1 cellular context compared by ENCODE assay signal in the genomic region with DNA sequence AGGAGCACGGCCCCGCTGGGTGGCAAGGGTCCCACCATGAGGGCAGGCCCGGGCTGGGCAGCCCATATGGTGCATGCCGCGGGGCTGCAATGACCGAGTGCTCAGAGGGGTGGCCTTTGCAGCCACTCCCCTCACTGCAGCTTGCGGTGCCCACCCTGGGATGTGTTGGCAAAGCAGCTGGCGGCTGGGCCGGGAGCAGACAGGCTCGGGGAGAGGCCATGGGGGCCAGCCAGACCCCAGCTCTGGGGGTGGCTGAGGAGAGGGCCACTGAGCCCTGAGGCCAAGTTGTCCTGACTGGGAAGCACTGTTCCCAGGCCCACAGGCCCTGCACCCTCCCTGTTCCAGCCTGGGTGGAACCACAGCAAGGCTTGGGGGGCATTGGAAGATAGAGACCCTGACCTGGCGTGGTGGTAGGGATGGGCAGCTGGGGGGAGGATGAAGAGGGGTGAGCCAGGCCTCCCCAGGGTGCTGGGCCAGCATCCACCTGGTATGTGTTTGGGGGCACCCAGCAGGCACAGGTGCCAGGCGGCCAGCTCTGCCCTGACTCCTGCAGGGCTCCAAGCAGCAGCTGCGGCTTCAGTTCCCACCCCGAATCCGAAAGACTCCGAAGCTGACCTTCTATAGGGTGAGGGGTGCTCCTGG.
TF ChIP-seq lines count a peak whose summit lies in the region.

No MANE protein-coding gene starts in this region.

TF ChIP-seq in HepG2, 621 proteins besides CTCF, POLR2A, EP300 and RAD21:
- TF ChIP-seq MBNL3 (CRISPR knock-in tag; conservative IDR thresholded peaks at IDR 0.05) (no peak), SP2 (CRISPR knock-in tag; IDR thresholded peaks at IDR 0.05) (no peak), FOXJ3 (CRISPR knock-in tag; IDR thresholded peaks at IDR 0.05; ENCODE audit: borderline replicate concordance) (no peak), ZNF777 (CRISPR knock-in tag; IDR thresholded peaks at IDR 0.05) (no peak), PAX8 (CRISPR knock-in tag; IDR thresholded peaks at IDR 0.05; ENCODE audit: borderline replicate concordance) (no peak), CENPT (CRISPR knock-in tag; IDR thresholded peaks at IDR 0.05; ENCODE audit: low read depth) (no peak), ZNF879 (CRISPR knock-in tag; IDR thresholded peaks at IDR 0.05) (no peak), ZNF263 (CRISPR knock-in tag; IDR thresholded peaks at IDR 0.05) (no peak), MATR3 (CRISPR knock-in tag; IDR thresholded peaks at IDR 0.05) (no peak)
- TF ChIP-seq, protein P1, sequence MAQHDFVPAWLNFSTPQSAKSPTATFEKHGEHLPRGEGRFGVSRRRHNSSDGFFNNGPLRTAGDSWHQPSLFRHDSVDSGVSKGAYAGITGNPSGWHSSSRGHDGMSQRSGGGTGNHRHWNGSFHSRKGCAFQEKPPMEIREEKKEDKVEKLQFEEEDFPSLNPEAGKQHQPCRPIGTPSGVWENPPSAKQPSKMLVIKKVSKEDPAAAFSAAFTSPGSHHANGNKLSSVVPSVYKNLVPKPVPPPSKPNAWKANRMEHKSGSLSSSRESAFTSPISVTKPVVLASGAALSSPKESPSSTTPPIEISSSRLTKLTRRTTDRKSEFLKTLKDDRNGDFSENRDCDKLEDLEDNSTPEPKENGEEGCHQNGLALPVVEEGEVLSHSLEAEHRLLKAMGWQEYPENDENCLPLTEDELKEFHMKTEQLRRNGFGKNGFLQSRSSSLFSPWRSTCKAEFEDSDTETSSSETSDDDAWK (CRISPR knock-in tag; IDR thresholded peaks at IDR 0.05) = no peak
- TF ChIP-seq, protein P2, sequence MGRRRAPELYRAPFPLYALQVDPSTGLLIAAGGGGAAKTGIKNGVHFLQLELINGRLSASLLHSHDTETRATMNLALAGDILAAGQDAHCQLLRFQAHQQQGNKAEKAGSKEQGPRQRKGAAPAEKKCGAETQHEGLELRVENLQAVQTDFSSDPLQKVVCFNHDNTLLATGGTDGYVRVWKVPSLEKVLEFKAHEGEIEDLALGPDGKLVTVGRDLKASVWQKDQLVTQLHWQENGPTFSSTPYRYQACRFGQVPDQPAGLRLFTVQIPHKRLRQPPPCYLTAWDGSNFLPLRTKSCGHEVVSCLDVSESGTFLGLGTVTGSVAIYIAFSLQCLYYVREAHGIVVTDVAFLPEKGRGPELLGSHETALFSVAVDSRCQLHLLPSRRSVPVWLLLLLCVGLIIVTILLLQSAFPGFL (CRISPR knock-in tag; IDR thresholded peaks at IDR 0.05) = no peak
- TF ChIP-seq, protein P3, sequence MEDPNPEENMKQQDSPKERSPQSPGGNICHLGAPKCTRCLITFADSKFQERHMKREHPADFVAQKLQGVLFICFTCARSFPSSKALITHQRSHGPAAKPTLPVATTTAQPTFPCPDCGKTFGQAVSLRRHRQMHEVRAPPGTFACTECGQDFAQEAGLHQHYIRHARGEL (CRISPR knock-in tag; IDR thresholded peaks at IDR 0.05) = no peak
- TF ChIP-seq, protein P4, sequence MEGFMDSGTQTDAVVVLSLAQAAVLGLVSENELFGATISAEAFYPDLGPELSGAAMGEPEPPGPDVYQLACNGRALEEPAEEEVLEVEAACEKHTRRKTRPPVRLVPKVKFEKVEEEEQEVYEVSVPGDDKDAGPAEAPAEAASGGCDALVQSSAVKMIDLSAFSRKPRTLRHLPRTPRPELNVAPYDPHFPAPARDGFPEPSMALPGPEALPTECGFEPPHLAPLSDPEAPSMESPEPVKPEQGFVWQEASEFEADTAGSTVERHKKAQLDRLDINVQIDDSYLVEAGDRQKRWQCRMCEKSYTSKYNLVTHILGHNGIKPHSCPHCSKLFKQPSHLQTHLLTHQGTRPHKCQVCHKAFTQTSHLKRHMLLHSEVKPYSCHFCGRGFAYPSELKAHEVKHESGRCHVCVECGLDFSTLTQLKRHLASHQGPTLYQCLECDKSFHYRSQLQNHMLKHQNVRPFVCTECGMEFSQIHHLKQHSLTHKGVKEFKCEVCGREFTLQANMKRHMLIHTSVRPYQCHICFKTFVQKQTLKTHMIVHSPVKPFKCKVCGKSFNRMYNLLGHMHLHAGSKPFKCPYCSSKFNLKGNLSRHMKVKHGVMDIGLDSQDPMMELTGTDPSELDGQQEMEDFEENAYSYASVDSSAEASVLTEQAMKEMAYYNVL (CRISPR knock-in tag; IDR thresholded peaks at IDR 0.05; ENCODE audit: borderline replicate concordance) = no peak
- TF ChIP-seq, protein P5, sequence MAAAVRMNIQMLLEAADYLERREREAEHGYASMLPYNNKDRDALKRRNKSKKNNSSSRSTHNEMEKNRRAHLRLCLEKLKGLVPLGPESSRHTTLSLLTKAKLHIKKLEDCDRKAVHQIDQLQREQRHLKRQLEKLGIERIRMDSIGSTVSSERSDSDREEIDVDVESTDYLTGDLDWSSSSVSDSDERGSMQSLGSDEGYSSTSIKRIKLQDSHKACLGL (CRISPR knock-in tag; IDR thresholded peaks at IDR 0.05) = no peak
- TF ChIP-seq, protein P6, sequence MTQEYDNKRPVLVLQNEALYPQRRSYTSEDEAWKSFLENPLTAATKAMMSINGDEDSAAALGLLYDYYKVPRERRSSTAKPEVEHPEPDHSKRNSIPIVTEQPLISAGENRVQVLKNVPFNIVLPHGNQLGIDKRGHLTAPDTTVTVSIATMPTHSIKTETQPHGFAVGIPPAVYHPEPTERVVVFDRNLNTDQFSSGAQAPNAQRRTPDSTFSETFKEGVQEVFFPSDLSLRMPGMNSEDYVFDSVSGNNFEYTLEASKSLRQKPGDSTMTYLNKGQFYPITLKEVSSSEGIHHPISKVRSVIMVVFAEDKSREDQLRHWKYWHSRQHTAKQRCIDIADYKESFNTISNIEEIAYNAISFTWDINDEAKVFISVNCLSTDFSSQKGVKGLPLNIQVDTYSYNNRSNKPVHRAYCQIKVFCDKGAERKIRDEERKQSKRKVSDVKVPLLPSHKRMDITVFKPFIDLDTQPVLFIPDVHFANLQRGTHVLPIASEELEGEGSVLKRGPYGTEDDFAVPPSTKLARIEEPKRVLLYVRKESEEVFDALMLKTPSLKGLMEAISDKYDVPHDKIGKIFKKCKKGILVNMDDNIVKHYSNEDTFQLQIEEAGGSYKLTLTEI (CRISPR knock-in tag; conservative IDR thresholded peaks at IDR 0.05) = no peak
